ENCODE assay signal across 18 cellular contexts in genomic region chr2:135144343-135144742, GRCh38.
"Had no signal": no experiment of that assay in that cellular context is flagged by ENCODE, and none has a peak within 500 bp of the region (broad histone marks: within the 10 kb centered on the region; RNA-seq: fewer than 3 reads in every experiment).

No MANE protein-coding gene starts in this region.

- H3K9me3 Mint-ChIP-seq: natural killer cell treated with Interleukin-12 subunit alpha and Interleukin-12 subunit beta and Interleukin-15 and Interleukin-18, amount 100 ng/mL, for 72 hours had no signal

- H3K4me3 ChIP-seq: hepatocyte, psoas muscle, sigmoid colon had no signal

- H3K4me2 ChIP-seq: hepatocyte had no signal

- H3K27ac Mint-ChIP-seq: activated CD4-positive, alpha-beta T cell treated with anti-CD3 and anti-CD28 coated beads, Interleukin-2, amount 10 ng/mL, durations not matched to agents 24 days and 14 days; activated naive CD8-positive, alpha-beta T cell; activated T-cell treated with anti-CD3 and anti-CD28 coated beads, Interleukin-2, amount 50 U/mL, for 72 hours; dendritic cell treated with granulocyte-macrophage colony-stimulating factor and Interleukin-4, amounts not matched to agents 40 ng/mL and 50 ng/mL, for 4 days; natural killer cell treated with Interleukin-12 subunit alpha and Interleukin-12 subunit beta and Interleukin-15 and Interleukin-18, amount 100 ng/mL, for 72 hours had no signal

- H3K27ac ChIP-seq: brain microvascular endothelial cell, hepatocyte, psoas muscle, sigmoid colon had no signal

- H2AFZ ChIP-seq: hepatocyte had no signal

- H3K4me1 ChIP-seq: psoas muscle, sigmoid colon had no signal

- H3K4me3 Mint-ChIP-seq: activated CD4-positive, alpha-beta T cell treated with anti-CD3 and anti-CD28 coated beads, Interleukin-2, amount 10 ng/mL, durations not matched to agents 24 days and 14 days; activated naive CD8-positive, alpha-beta T cell; activated T-cell treated with anti-CD3 and anti-CD28 coated beads, Interleukin-2, amount 50 U/mL, for 72 hours; dendritic cell treated with granulocyte-macrophage colony-stimulating factor and Interleukin-4, amounts not matched to agents 40 ng/mL and 50 ng/mL, for 4 days; natural killer cell treated with Interleukin-12 subunit alpha and Interleukin-12 subunit beta and Interleukin-15 and Interleukin-18, amount 100 ng/mL, for 72 hours; T-helper 17 cell had no signal

- FAIRE-seq: TTC549 had no signal

- H3K27me3 Mint-ChIP-seq: activated CD4-positive, alpha-beta T cell treated with anti-CD3 and anti-CD28 coated beads, Interleukin-2, amount 10 ng/mL, durations not matched to agents 24 days and 14 days; activated naive CD8-positive, alpha-beta T cell; dendritic cell treated with granulocyte-macrophage colony-stimulating factor and Interleukin-4, amounts not matched to agents 40 ng/mL and 50 ng/mL, for 4 days; natural killer cell treated with Interleukin-12 subunit alpha and Interleukin-12 subunit beta and Interleukin-15 and Interleukin-18, amount 100 ng/mL, for 72 hours; T-helper 17 cell had no signal

- DNase-seq: activated CD4-positive, alpha-beta T cell treated with anti-CD3 and anti-CD28 coated beads, Interleukin-2, amount 10 ng/mL, durations not matched to agents 24 days and 14 days; activated CD4-positive, CD25-positive, alpha-beta regulatory T cell; activated CD8-positive, alpha-beta memory T cell treated with anti-CD3 and anti-CD28 coated beads, Interleukin-2, amount 50 U/mL, for 48 hours; activated gamma-delta T cell treated with Interleukin-2 at 50 U/mL for 16 hours; activated T-cell treated with anti-CD3 and anti-CD28 coated beads, Interleukin-2, amount 50 U/mL, for 72 hours; brain microvascular endothelial cell; cerebellar nuclear complex; effector memory CD4-positive, alpha-beta T cell; occipital lobe; psoas muscle; sigmoid colon; stimulated activated CD4-positive, alpha-beta T cell treated with anti-CD3 and anti-CD28 coated beads, Interleukin-1b, Interleukin-23, amount 100 ng/mL, for 48 hours; T-helper 17 cell had no signal

- H3K27me3 ChIP-seq: brain microvascular endothelial cell, hepatocyte, sigmoid colon had no signal

- ATAC-seq: activated T-cell treated with anti-CD3 and anti-CD28 coated beads, Interleukin-2, amount 50 U/mL, for 72 hours; natural killer cell treated with Interleukin-12 subunit alpha and Interleukin-12 subunit beta and Interleukin-15 and Interleukin-18, amount 100 ng/mL, for 72 hours; psoas muscle; T-helper 17 cell had no signal
